In the genomic region with DNA sequence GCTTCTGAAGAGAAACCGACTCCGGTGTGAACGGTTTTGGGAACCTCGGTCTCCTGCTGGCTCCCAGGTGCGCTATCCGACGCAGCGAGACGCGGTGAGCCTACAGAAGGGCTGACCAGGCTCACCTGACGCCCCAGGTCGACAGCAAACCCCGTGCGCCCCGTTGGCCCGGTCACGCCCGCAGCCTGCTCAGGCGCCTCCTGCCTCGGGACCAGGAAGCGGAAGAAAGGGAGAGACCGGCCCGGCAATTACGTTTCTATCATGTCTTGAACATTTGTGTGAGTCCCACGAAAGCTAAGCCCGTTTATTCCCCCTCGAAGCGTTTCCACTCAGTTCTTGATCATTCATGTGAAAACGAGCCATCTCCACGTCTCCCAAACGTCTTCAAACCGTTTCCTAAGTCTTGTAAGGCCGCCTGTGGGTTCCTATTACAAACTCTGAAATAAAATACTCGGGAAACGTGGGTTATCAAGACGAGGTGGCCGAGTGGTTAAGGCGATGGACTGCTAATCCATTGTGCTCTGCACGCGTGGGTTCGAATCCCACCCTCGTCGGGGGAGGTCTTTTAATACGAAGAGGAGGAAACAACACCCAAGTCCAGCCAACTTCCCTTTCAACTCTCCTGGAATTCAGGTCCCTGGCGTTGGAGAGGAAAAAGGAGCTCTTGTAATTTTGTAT, we compare ENCODE assay signal across 7 cellular contexts.
DNase-seq lines count a peak whose midpoint lies in the region; ATAC-seq and TF ChIP-seq lines count a peak whose summit lies in the region.

No MANE protein-coding gene starts in this region.

- H3K9ac ChIP-seq in subcutaneous abdominal adipose tissue (ENCODE audit: low read length in 5 of 5), result peak overlapping the region in 3 of 5 donors; percentile 4 to 42 (median 35)

- peaks cover 4% of the 10 kb centered on the region for H3K36me3 Mint-ChIP-seq in T-helper 17 cell (ENCODE audit: low read depth)

- H3K4me1 ChIP-seq in mucosa of descending colon (ENCODE audit: low read depth) (peaks cover 1% of the 10 kb centered on the region), subcutaneous abdominal adipose tissue (ENCODE audit: control insufficient read depth in 5 of 5, insufficient read depth in 5 of 5, low read length in 5 of 5) (peaks cover 2 to 16% (median 11%) of the 10 kb centered on the region in 5 donors)

- H3K27ac ChIP-seq in subcutaneous abdominal adipose tissue (ENCODE audit: low read depth, low read length), result no peak overlapping the region

- peak; percentile 23 for DNase-seq in GM19238 (ENCODE audit: insufficient read length, low spot score)
- DNase-seq in T-helper 17 cell, result no peak
- DNase-seq in ecto neural progenitor cell (ENCODE audit: low spot score), result peak; percentile 55
- peak; percentile 52 to 71 (median 67) for DNase-seq in mucosa of descending colon
- DNase-seq in RKO (ENCODE audit: low spot score), result no peak

- no peak for TF ChIP-seq CTCF in mucosa of descending colon (IDR thresholded peaks at IDR 0.05)

- H3K27me3 ChIP-seq in subcutaneous abdominal adipose tissue (ENCODE audit: control insufficient read depth in 5 of 5, insufficient read depth in 4 of 5, low read length in 5 of 5), result peaks cover 0 to 15% (median 0%) of the 10 kb centered on the region in 5 donors

- H3K4me3 Mint-ChIP-seq in T-helper 17 cell, result peak overlapping the region; percentile 78

- ATAC-seq in T-helper 17 cell (no peak), mucosa of descending colon (peak; percentile 81), HG03280 (IDR thresholded peaks at IDR 0.05; ENCODE audit: unreplicated experiment) (no peak)

- intact Hi-C loops in mucosa of descending colon (cut with DNase I, micrococcal nuclease), result no loop called here

- peaks cover 6% of the 10 kb centered on the region for H3K9me3 ChIP-seq in T-helper 17 cell (ENCODE audit: control insufficient read depth, low read length, poor library complexity, severe bottlenecking)
- no peaks in the 10 kb centered on the region for H3K9me3 ChIP-seq in mucosa of descending colon
- no peaks in the 10 kb centered on the region for H3K9me3 ChIP-seq in subcutaneous abdominal adipose tissue (ENCODE audit: control insufficient read depth in 5 of 5, low read length in 5 of 5)

- H3K4me3 ChIP-seq in mucosa of descending colon, result no peak overlapping the region
- H3K4me3 ChIP-seq in subcutaneous abdominal adipose tissue (ENCODE audit: low read depth in 1 of 5, low read length in 5 of 5), result peak overlapping the region; percentile 66 to 78 (median 73)

- H3K4me1 Mint-ChIP-seq in T-helper 17 cell, result peaks cover 11% of the 10 kb centered on the region

- H3K36me3 ChIP-seq in mucosa of descending colon (ENCODE audit: low read depth) (no peaks in the 10 kb centered on the region), subcutaneous abdominal adipose tissue (ENCODE audit: control insufficient read depth in 5 of 5, insufficient read depth in 5 of 5, low read length in 5 of 5) (no peaks in the 10 kb centered on the region)

- H3K27me3 Mint-ChIP-seq in T-helper 17 cell, result peaks cover 58% of the 10 kb centered on the region

- no peak overlapping the region for H3K27ac Mint-ChIP-seq in T-helper 17 cell

Comparison
In these comparisons a context has a peak if more than half of its experiments do, and no peak if none do; other contexts are left out.
1. DNase-seq: peak in GM19238 (single experiment), ecto neural progenitor cell (single experiment) and mucosa of descending colon (3 of 3); none in T-helper 17 cell (0 of 3) and RKO (single experiment).